Comparison of ENCODE assay signal across 6 cellular contexts in genomic region chr7:75177011-75177622, GRCh38.
DNase-seq lines count a peak whose midpoint lies in the region; ATAC-seq, FAIRE-seq and TF ChIP-seq lines count a peak whose summit lies in the region.
"Not testable (repeated sequence)": the region's sequence is repeated elsewhere in the genome, so short reads cannot be mapped to it uniquely, and the experiment has no call there.

No MANE protein-coding gene starts in this region.

- not testable (repeated sequence) for H3K27ac ChIP-seq in GM12878 (ENCODE audit: control insufficient read depth, insufficient read depth); lower lobe of right lung; naive thymus-derived CD4-positive, alpha-beta T cell (ENCODE audit: low read depth, low read length)

- not testable (repeated sequence) for H3K4me1 Mint-ChIP-seq in naive thymus-derived CD4-positive, alpha-beta T cell

- not testable (repeated sequence) for H3K27me3 ChIP-seq in GM12878 (replicated peaks in 1 of 2; ENCODE audit: control insufficient read depth in 2 of 2, insufficient read depth in 2 of 2, low read length in 1 of 2); lower lobe of right lung (ENCODE audit: low read depth); naive thymus-derived CD4-positive, alpha-beta T cell (ENCODE audit: control insufficient read depth in 2 of 2, insufficient read depth in 2 of 2, low read length in 2 of 2)

- not testable (repeated sequence) for H3K9ac ChIP-seq in GM12878 (ENCODE audit: control insufficient read depth, insufficient read depth, low read length)

- in situ Hi-C loops in GM12878 (cut with MboI): not testable (repeated sequence)

- not testable (repeated sequence) for DNase-seq in GM12878 (ENCODE audit: low read depth, low spot score); left ventricle myocardium superior; lower lobe of right lung; naive thymus-derived CD4-positive, alpha-beta T cell; sciatic nerve (ENCODE audit: low spot score)

- not testable (repeated sequence) for H3K9me3 ChIP-seq in GM12878 (replicated peaks; ENCODE audit: control insufficient read depth, insufficient read depth, low read length); lower lobe of right lung; naive thymus-derived CD4-positive, alpha-beta T cell (ENCODE audit: control insufficient read depth in 2 of 3, low read length in 3 of 3)

- H3K4me3 Mint-ChIP-seq in naive thymus-derived CD4-positive, alpha-beta T cell: not testable (repeated sequence)

- intact Hi-C loops in GM12878 (cut with micrococcal nuclease; ENCODE audit: unreplicated experiment); left ventricle myocardium superior (cut with micrococcal nuclease); lower lobe of right lung (cut with DNase I); naive thymus-derived CD4-positive, alpha-beta T cell (cut with micrococcal nuclease); sciatic nerve (cut with DNase I): not testable (repeated sequence)

- POLR2A ChIA-PET in GM12878 (lab: Charles Lee); naive thymus-derived CD4-positive, alpha-beta T cell (lab: Charles Lee): not testable (repeated sequence)

- ATAC-seq in HG02759 (IDR thresholded peaks at IDR 0.05; ENCODE audit: unreplicated experiment) (peak; percentile 29), GM12878 (peak; percentile 70), left ventricle myocardium superior (peak; percentile 42), lower lobe of right lung (peak; percentile 52 to 53), sciatic nerve (peak; percentile 47)
- peak; percentile 68 for ATAC-seq in naive thymus-derived CD4-positive, alpha-beta T cell

- H2AFZ ChIP-seq in GM12878 (ENCODE audit: control insufficient read depth, low read depth, low read length): not testable (repeated sequence)

- H3K36me3 ChIP-seq in GM12878 (ENCODE audit: control insufficient read depth in 2 of 2, insufficient read depth in 2 of 2, low read length in 1 of 2); lower lobe of right lung; naive thymus-derived CD4-positive, alpha-beta T cell (ENCODE audit: control insufficient read depth in 2 of 3, insufficient read depth in 3 of 3, low read length in 3 of 3): not testable (repeated sequence)

- TF ChIP-seq CTCF in GM12878 (IDR thresholded peaks at IDR 0.05 in 2 of 3, conservative IDR thresholded peaks at IDR 0.05 in 1 of 3; ENCODE audit: control insufficient read depth in 2 of 3, extremely low read depth in 1 of 3, insufficient read depth in 1 of 3, low read depth in 3 of 3, low read length in 3 of 3); lower lobe of right lung (IDR thresholded peaks at IDR 0.05): not testable (repeated sequence)

- no CpG with 5 or more reads among the region's 13 CpGs for WGBS in GM12878 (ENCODE audit: insufficient coverage, insufficient replicate concordance, low lambda C conversion rate, missing lambda C conversion rate)

- not testable (repeated sequence) for H3K27me3 Mint-ChIP-seq in naive thymus-derived CD4-positive, alpha-beta T cell

- CTCF ChIA-PET in GM12878 (lab: Yijun Ruan, JAX); naive thymus-derived CD4-positive, alpha-beta T cell (lab: Charles Lee): not testable (repeated sequence)

- TF ChIP-seq POLR2A in GM12878 (IDR thresholded peaks at IDR 0.05; ENCODE audit: low read depth, low read length): not testable (repeated sequence)

- not testable (repeated sequence) for FAIRE-seq in GM12878 (lab: Jason Lieb, UNC)

- H3K9me3 Mint-ChIP-seq in naive thymus-derived CD4-positive, alpha-beta T cell: not testable (repeated sequence)

- TF ChIP-seq EP300 in GM12878 (IDR thresholded peaks at IDR 0.05; ENCODE audit: borderline replicate concordance in 1 of 2, control insufficient read depth in 1 of 2, low read depth in 2 of 2, low read length in 2 of 2): not testable (repeated sequence)

- not testable (repeated sequence) for H3K4me1 ChIP-seq in GM12878 (ENCODE audit: control insufficient read depth, insufficient read depth, low read length); lower lobe of right lung; naive thymus-derived CD4-positive, alpha-beta T cell (ENCODE audit: control insufficient read depth in 2 of 2, insufficient read depth in 2 of 2, low read length in 2 of 2)

- not testable (repeated sequence) for H3K79me2 ChIP-seq in GM12878 (ENCODE audit: control insufficient read depth, insufficient read depth, low read length)

- not testable (repeated sequence) for H3K27ac Mint-ChIP-seq in naive thymus-derived CD4-positive, alpha-beta T cell

- not testable (repeated sequence) for TF ChIP-seq RAD21 in GM12878 (IDR thresholded peaks at IDR 0.05; ENCODE audit: insufficient read depth, low read depth, low read length)

- H3K36me3 Mint-ChIP-seq in naive thymus-derived CD4-positive, alpha-beta T cell: not testable (repeated sequence)

- SMC1A ChIA-PET in GM12878 (lab: Charles Lee; ENCODE audit: uncharacterized antibody, unreplicated experiment): not testable (repeated sequence)

- BruUV-seq in GM12878 (replicated peaks; lab: Mats Ljungman, UMichigan): not testable (repeated sequence)

- H4K20me1 ChIP-seq in GM12878 (ENCODE audit: control insufficient read depth, insufficient read depth): not testable (repeated sequence)

- H3K4me2 ChIP-seq in GM12878 (ENCODE audit: control insufficient read depth, insufficient read depth): not testable (repeated sequence)

- not testable (repeated sequence) for H3K4me3 ChIP-seq in GM12878; lower lobe of right lung; naive thymus-derived CD4-positive, alpha-beta T cell (ENCODE audit: low read length)

- RAD21 ChIA-PET in GM12878 (lab: Charles Lee; ENCODE audit: unreplicated experiment): not testable (repeated sequence)
